ENCODE assay signal across 17 cellular contexts in the genomic region with DNA sequence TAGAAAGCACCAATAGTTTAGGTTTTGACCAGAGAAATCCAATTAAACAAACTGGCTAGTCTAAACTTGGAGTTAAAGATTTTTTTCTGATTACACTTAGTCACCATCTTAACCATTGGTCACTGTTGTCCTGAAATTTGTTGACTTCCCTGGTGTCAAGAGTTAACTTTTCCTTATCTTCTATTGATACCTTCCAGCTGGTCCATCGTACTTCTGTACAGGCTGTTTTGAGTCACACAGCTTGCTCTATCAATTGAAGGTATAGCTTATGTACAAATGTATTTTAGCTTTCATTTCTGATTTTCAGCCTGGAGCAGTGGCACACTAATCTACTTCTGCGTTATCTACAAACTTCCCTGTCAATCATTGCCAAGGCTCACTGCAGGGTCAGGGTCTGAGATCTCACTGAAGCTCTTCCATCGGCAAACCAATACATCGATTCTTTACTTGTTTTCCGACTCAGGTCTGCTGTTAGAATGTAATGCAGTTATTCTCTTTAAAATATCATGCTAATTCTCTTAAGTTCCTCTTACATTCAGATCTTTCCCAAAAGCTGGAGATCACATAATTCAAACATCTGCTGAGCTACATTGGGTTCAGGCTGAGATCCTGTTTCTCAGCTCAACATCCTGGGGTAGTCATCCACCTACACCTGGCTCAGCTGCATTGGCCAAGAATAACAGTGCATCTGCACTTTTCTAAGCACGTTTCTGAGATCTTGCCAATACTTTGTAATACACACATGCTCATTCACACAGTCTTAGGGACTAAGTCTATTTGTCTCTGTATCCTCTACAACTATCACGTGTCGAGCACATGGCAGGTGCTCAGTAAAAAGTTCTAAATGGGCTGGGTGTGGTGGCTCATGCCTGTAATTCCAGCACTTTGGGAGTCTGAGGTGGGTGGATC.
"Had no signal": no experiment of that assay in that cellular context is flagged by ENCODE, and none has a peak within 500 bp of the region (broad histone marks: within the 10 kb centered on the region; RNA-seq: fewer than 3 reads in every experiment).

No MANE protein-coding gene starts in this region.

- H3K27ac ChIP-seq: ascending aorta, gastroesophageal sphincter, transverse colon had no signal

- DNase-seq: activated CD4-positive, alpha-beta T cell treated with anti-CD3 and anti-CD28 coated beads for 1 hour; activated CD4-positive, alpha-beta T cell treated with anti-CD3 and anti-CD28 coated beads, Interleukin-2, amount 50 U/mL, for 4 hours; activated naive CD4-positive, alpha-beta T cell treated with Interleukin-2 at 50 U/mL for 16 hours; activated naive CD8-positive, alpha-beta T cell treated with anti-CD3 and anti-CD28 coated beads, Interleukin-2, amount 50 U/mL, for 24 hours; activated T-cell treated with anti-CD3 and anti-CD28 coated beads for 4 hours; dermis blood vessel endothelial cell; endodermal cell; stimulated activated CD4-positive, alpha-beta T cell treated with anti-CD3 and anti-CD28 coated beads, Interleukin-2, amount 100 ng/mL, for 48 hours; stimulated activated naive CD4-positive, alpha-beta T cell; substantia nigra; T-cell; T-helper 9 cell; transverse colon had no signal

- H3K4me3 Mint-ChIP-seq: activated naive CD8-positive, alpha-beta T cell treated with anti-CD3 and anti-CD28 coated beads, Interleukin-2, amount 50 U/mL, for 24 hours; activated T-helper 17 cell treated with anti-CD3 and anti-CD28 coated beads, Interleukin-2, amount 50 U/mL, for 72 hours; endodermal cell; neural crest cell; T-cell had no signal

- H3K27me3 Mint-ChIP-seq: activated naive CD8-positive, alpha-beta T cell treated with anti-CD3 and anti-CD28 coated beads, Interleukin-2, amount 50 U/mL, for 24 hours; activated T-helper 17 cell treated with anti-CD3 and anti-CD28 coated beads, Interleukin-2, amount 50 U/mL, for 72 hours; T-cell had no signal

- ATAC-seq: activated naive CD8-positive, alpha-beta T cell treated with anti-CD3 and anti-CD28 coated beads, Interleukin-2, amount 50 U/mL, for 24 hours; activated T-helper 17 cell treated with anti-CD3 and anti-CD28 coated beads, Interleukin-2, amount 50 U/mL, for 72 hours; gastroesophageal sphincter; T-cell had no signal

- H3K9me3 Mint-ChIP-seq: activated naive CD8-positive, alpha-beta T cell treated with anti-CD3 and anti-CD28 coated beads, Interleukin-2, amount 50 U/mL, for 24 hours; activated T-helper 17 cell treated with anti-CD3 and anti-CD28 coated beads, Interleukin-2, amount 50 U/mL, for 72 hours; endodermal cell; neural crest cell; T-cell had no signal

- H3K4me1 Mint-ChIP-seq: endodermal cell, neural crest cell had no signal

- H3K9me3 ChIP-seq: ascending aorta, gastroesophageal sphincter, transverse colon had no signal

- H3K4me1 ChIP-seq: ascending aorta, gastroesophageal sphincter had no signal

- H3K27me3 ChIP-seq: ascending aorta, gastroesophageal sphincter, transverse colon had no signal

- H3K4me3 ChIP-seq: ascending aorta, gastroesophageal sphincter, transverse colon had no signal

- H3K27ac Mint-ChIP-seq: activated naive CD8-positive, alpha-beta T cell treated with anti-CD3 and anti-CD28 coated beads, Interleukin-2, amount 50 U/mL, for 24 hours; activated T-helper 17 cell treated with anti-CD3 and anti-CD28 coated beads, Interleukin-2, amount 50 U/mL, for 72 hours; endodermal cell; T-cell had no signal
